22 cellular contexts compared by ENCODE assay signal in the genomic region with DNA sequence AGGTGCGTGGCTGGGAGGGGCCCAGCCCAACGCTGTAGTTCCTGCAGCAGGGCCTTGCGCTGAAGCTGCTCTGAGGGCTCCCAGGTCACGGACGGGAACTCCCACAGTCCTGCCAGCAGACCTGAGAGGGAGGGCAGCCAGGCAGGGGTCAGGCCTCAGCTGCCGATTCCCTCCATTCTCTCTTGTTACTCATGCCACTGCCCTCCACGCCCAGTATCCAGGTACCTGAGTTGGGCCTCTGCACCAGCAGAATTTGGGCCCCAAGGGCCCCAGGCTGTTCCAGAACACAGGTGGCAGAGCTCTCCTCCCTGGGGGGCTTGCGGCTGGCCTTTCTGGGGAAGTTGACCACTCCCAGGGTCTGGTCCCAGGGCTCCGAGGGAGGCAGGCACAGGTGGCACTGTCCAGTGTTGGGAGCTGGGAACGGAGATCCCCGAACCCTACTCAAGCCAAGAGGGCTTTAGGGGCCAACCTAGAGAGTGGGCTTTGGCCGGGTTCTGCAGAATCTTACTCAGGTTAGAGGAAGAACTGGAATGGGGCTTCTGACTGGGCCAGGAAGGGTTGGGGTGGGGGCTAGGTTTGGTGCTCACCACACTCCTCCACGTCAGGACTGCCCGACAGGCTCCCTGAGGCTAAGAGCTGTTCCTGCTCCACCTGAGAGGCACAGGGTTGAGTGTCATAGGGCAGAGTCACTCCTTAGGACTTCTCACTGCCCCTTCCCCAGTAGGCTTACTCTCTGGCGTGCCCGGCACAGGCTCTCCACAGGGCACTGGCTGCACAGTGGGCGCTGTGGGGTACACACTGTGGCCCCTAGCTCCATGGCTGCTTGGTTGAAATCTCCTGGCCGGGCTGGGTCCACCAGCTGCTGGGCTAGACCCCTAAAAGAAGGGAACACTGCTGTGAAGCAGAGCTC. TPM values are rescaled to one million over a fixed set of nuclear protein-coding genes. Genes with fewer than 3 reads are reported as not detected.
DNase-seq lines count a peak whose midpoint lies in the region; FAIRE-seq and TF ChIP-seq lines count a peak whose summit lies in the region.
"Had no signal": no experiment of that assay in that cellular context is flagged by ENCODE, and none has a peak within 500 bp of the region (broad histone marks: within the 10 kb centered on the region; RNA-seq: fewer than 3 reads in every experiment).

No MANE protein-coding gene starts in this region.

- 94 to 97% methylated on average over 12 to 18 of the region's 18 CpGs for WGBS in endodermal cell (ENCODE audit: insufficient coverage in 1 of 2, insufficient read length in 1 of 2), 2 experiments

- H3K4me3 ChIP-seq in Caco-2 (ENCODE audit: low read depth, low read length) (no peak overlapping the region), endodermal cell (ENCODE audit: low read length) (no peak overlapping the region)
- H3K4me3 ChIP-seq: A549, GM23248 had no signal

- CTCF ChIA-PET in Caco-2 (lab: Charles Lee), result no interaction called here

- H3K9me3 Mint-ChIP-seq in Caco-2 (ENCODE audit: unreplicated experiment), result no peaks in the 10 kb centered on the region
- H3K9me3 Mint-ChIP-seq in endodermal cell, result no peaks in the 10 kb centered on the region
- H3K9me3 Mint-ChIP-seq: H9 had no signal

- DNase-seq in Caco-2, result no peak
- DNase-seq in endodermal cell, result peak; percentile 41
- DNase-seq in mesenteric fat pad (ENCODE audit: low spot score), result peak; percentile 77
- peak; percentile 2 for DNase-seq in urothelium cell line (ENCODE audit: low spot score)
- DNase-seq in RKO (ENCODE audit: low spot score), result no peak
- DNase-seq in NCI-H1694 (lab: John Stamatoyannopoulos, UW), result no peak
- no peak for DNase-seq in NCI-H524 (lab: John Stamatoyannopoulos, UW)
- DNase-seq: 8988T; ACHN; AML-193; BE2C; C1 segment of cervical spinal cord; CD4-positive, alpha-beta memory T cell; COR-L47; DMS153; DND-41; GM23248; H9 had no signal

- H3K4me1 Mint-ChIP-seq in Caco-2 (ENCODE audit: low read depth, unreplicated experiment), result peaks cover 30% of the 10 kb centered on the region
- H3K4me1 Mint-ChIP-seq in endodermal cell, result peaks cover 39% of the 10 kb centered on the region

- BruUV-seq in Caco-2 (replicated peaks; lab: Mats Ljungman, UMichigan), result no TSS peak

- H3K9me3 ChIP-seq in Caco-2 (no peaks in the 10 kb centered on the region), endodermal cell (ENCODE audit: control insufficient read depth, low read length) (no peaks in the 10 kb centered on the region)
- H3K9me3 ChIP-seq: A549, BE2C had no signal

- H3K27me3 Mint-ChIP-seq in Caco-2 (ENCODE audit: insufficient read depth, unreplicated experiment) (no peaks in the 10 kb centered on the region), endodermal cell (ENCODE audit: insufficient read depth) (no peaks in the 10 kb centered on the region)
- H3K27me3 Mint-ChIP-seq: CD4-positive, alpha-beta memory T cell had no signal

- H3K4me3 Mint-ChIP-seq in Caco-2 (ENCODE audit: unreplicated experiment) (no peak overlapping the region), endodermal cell (no peak overlapping the region)
- H3K4me3 Mint-ChIP-seq: CD4-positive, alpha-beta memory T cell; H9 had no signal

- no peaks in the 10 kb centered on the region for H3K27me3 ChIP-seq in Caco-2 (replicated peaks; ENCODE audit: control insufficient read depth, insufficient read depth, low read length)
- H3K27me3 ChIP-seq in endodermal cell (ENCODE audit: control insufficient read depth, insufficient read depth, low read length, poor library complexity, severe bottlenecking), result no peaks in the 10 kb centered on the region
- H3K27me3 ChIP-seq: BE2C had no signal

- H3K9ac ChIP-seq in endodermal cell (ENCODE audit: extremely low read depth, low read length, poor library complexity, severe bottlenecking), result no peak overlapping the region
- H3K9ac ChIP-seq: GM23248 had no signal

- intact Hi-C loops in Caco-2 (cut with micrococcal nuclease; ENCODE audit: unreplicated experiment), result no loop called here

- peak overlapping the region; percentile 93 for H3K27ac Mint-ChIP-seq in Caco-2 (ENCODE audit: unreplicated experiment)
- H3K27ac Mint-ChIP-seq in endodermal cell, result no peak overlapping the region

- POLR2A ChIA-PET in Caco-2 (lab: Charles Lee), result no interaction called here

- TF ChIP-seq CTCF in Caco-2 (IDR thresholded peaks at IDR 0.05; ENCODE audit: insufficient read depth in 1 of 2, low read depth in 1 of 2, low read length in 1 of 2, severe bottlenecking in 1 of 2, unreplicated experiment in 1 of 2) (no peak), endodermal cell (conservative IDR thresholded peaks at IDR 0.05) (no peak)

- H3K36me3 ChIP-seq in Caco-2 (ENCODE audit: control insufficient read depth, insufficient read depth, low read length), result peaks cover 11% of the 10 kb centered on the region
- peaks cover 43% of the 10 kb centered on the region for H3K36me3 ChIP-seq in endodermal cell (ENCODE audit: control insufficient read depth, insufficient read depth, low read length)
- H3K36me3 ChIP-seq: BE2C had no signal

- FAIRE-seq in urothelium cell line (lab: Jason Lieb, UNC), result no peak
- FAIRE-seq: A549, G401.6, GM12892, H1 had no signal

- H3K27ac ChIP-seq in endodermal cell (ENCODE audit: low read depth, low read length), result no peak overlapping the region
- H3K27ac ChIP-seq: A549, GM23248 had no signal

- H3K36me3 Mint-ChIP-seq in Caco-2 (ENCODE audit: insufficient read depth, unreplicated experiment) (peaks cover 73% of the 10 kb centered on the region), endodermal cell (ENCODE audit: low read depth) (peaks cover 39% of the 10 kb centered on the region)

- peaks cover 50% of the 10 kb centered on the region for H3K4me1 ChIP-seq in Caco-2
- peaks cover 2% of the 10 kb centered on the region for H3K4me1 ChIP-seq in endodermal cell (ENCODE audit: control insufficient read depth, insufficient read depth, low read length)
- H3K4me1 ChIP-seq: BE2C had no signal

RNA-seq across cellular contexts. Expression of gene HPDL, which starts 5.0 kb away (rescaled TPM):
- 78.2 and 90.6 TPM in 2 replicates for total RNA-seq in Caco-2 (2022)
- 10 to 100 TPM in 1 of 2 donors, 1 to 10 TPM in 1; 7.8 to 10.1 TPM for total RNA-seq in endodermal cell
- polyA plus RNA-seq in endodermal cell (2013, experiment 1 of 2), result 0.39 TPM
- polyA plus RNA-seq in endodermal cell (2013, experiment 2 of 2), result 0.50 TPM
- total RNA-seq in mesenteric fat pad, result 1.00 TPM

RNA-seq across cellular contexts. Expression of gene TOE1, which starts 8.3 kb away (rescaled TPM):
- 15.5 and 19.0 TPM in 2 replicates for total RNA-seq in Caco-2 (2022)
- total RNA-seq in endodermal cell, result 10 to 100 TPM in 1 of 2 donors, 1 to 10 TPM in 1; 9.6 to 16.7 TPM
- 12.1 TPM for polyA plus RNA-seq in endodermal cell (2013, experiment 1 of 2)
- polyA plus RNA-seq in endodermal cell (2013, experiment 2 of 2), result 12.0 TPM
- 7.2 TPM for total RNA-seq in mesenteric fat pad

RNA-seq across cellular contexts. Expression of gene MUTYH, which starts 8.5 kb away (rescaled TPM):
- total RNA-seq in Caco-2 (2022) (46.3 and 48.4 TPM in 2 replicates), endodermal cell (10 to 100 TPM; 60.5 to 60.9 TPM), mesenteric fat pad (14.4 TPM)
- polyA plus RNA-seq in endodermal cell (2013, experiment 1 of 2), result 51.0 TPM
- 38.1 TPM for polyA plus RNA-seq in endodermal cell (2013, experiment 2 of 2)

Comparison
In these comparisons a context has a peak if more than half of its experiments do, and no peak if none do; other contexts are left out.
1. DNase-seq: peak in endodermal cell (single experiment), mesenteric fat pad (single experiment) and urothelium cell line (single experiment); none in Caco-2 (0 of 2), RKO (single experiment), NCI-H1694 (single experiment) and NCI-H524 (0 of 2).